ENCODE assay signal across 8 cellular contexts in the genomic region with DNA sequence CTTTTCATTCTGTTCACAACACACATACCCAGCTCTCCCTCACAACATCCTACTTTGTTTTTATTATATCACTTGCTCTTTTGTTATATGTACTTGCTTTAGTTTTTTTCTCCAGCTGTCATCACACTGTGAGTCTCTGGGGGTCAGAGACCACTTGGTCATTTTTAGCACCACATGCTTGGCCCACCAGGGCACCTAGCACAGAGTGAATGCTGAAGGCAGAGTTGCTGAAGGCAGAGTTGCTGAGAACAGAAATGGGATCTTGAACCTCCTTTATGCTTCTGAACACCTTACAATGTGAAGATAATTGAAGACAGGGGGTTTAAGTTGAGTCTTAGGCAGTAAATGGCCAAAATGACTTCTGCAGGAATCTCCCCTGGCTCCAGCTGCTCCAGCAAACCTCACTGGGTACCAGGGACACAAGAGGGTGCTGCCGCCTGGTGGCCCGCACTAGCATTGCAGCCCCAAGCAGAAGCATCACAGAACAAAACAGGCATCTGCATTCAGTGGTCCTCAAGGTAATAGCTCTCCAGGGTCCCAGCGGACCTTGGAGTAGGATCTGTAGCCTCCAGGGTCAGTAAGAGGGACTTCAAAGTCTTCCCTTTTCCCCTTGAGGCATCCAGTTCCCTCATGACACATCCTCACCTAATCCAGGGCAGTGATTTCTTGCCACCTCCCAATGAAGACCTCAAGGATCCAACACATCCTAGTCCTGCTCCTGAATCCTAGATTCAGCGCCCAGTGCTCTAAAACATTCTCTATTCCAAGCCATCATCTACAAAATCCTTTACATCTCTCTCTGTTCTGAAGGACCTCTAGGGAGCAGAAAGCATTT.
DNase-seq lines count a peak whose midpoint lies in the region; ATAC-seq and TF ChIP-seq lines count a peak whose summit lies in the region.

No MANE protein-coding gene starts in this region.

- H3K4me1 ChIP-seq in uterus = no peaks in the 10 kb centered on the region

- no peaks in the 10 kb centered on the region for H3K27me3 ChIP-seq in uterus

- intact Hi-C loops in uterus (cut with DNase I; ENCODE audit: low total_unique reads) = no loop called here

- peak; percentile 24 to 30 for DNase-seq in activated T-cell treated with anti-CD3 and anti-CD28 coated beads, Interleukin-2, amount 50 U/mL, for 48 hours
- no peak for DNase-seq in activated T-cell treated with anti-CD3 and anti-CD28 coated beads, Interleukin-2, amount 50 U/mL, for 4 hours
- DNase-seq in LNCaP clone FGC (ENCODE audit: low read depth) (no peak), chondrocyte (ENCODE audit: low spot score) (peak; percentile 48), uterus (no peak), occipital lobe (lab: John Stamatoyannopoulos, UW) (no peak), DMS153 (lab: John Stamatoyannopoulos, UW) (no peak)
- peak; percentile 43 for DNase-seq in stimulated activated CD8-positive, alpha-beta memory T cell treated with anti-CD3 and anti-CD28 coated beads, Interleukin-4, amount 100 ng/mL, for 48 hours

- no peak for TF ChIP-seq POLR2A in uterus (IDR thresholded peaks at IDR 0.05)

- TF ChIP-seq CTCF in LNCaP clone FGC (IDR thresholded peaks at IDR 0.05; ENCODE audit: control insufficient read depth, extremely low read depth, insufficient read depth) = peak; percentile 96
- TF ChIP-seq CTCF in chondrocyte (IDR thresholded peaks at IDR 0.05) = peak; percentile 45
- TF ChIP-seq CTCF in uterus (IDR thresholded peaks at IDR 0.05) = no peak

- H3K9me3 ChIP-seq in uterus = no peaks in the 10 kb centered on the region

- no peaks in the 10 kb centered on the region for H3K36me3 ChIP-seq in uterus

- no peaks in the 10 kb centered on the region for H3K4me1 Mint-ChIP-seq in activated T-cell treated with anti-CD3 and anti-CD28 coated beads, Interleukin-2, amount 50 U/mL, for 4 hours (ENCODE audit: low read depth)
- H3K4me1 Mint-ChIP-seq in chondrocyte (ENCODE audit: low read depth) = no peaks in the 10 kb centered on the region

- H3K4me3 ChIP-seq in LNCaP clone FGC (ENCODE audit: low read depth, low read length) = no peak overlapping the region
- no peak overlapping the region for H3K4me3 ChIP-seq in uterus

- no peak overlapping the region for H3K27ac ChIP-seq in uterus

- H3K9me3 Mint-ChIP-seq in activated T-cell treated with anti-CD3 and anti-CD28 coated beads, Interleukin-2, amount 50 U/mL, for 4 hours = peaks cover 9% of the 10 kb centered on the region
- peaks cover 57% of the 10 kb centered on the region for H3K9me3 Mint-ChIP-seq in chondrocyte (ENCODE audit: low read depth)

- H3K27me3 Mint-ChIP-seq in activated T-cell treated with anti-CD3 and anti-CD28 coated beads, Interleukin-2, amount 50 U/mL, for 4 hours (ENCODE audit: low read depth) = no peaks in the 10 kb centered on the region
- no peaks in the 10 kb centered on the region for H3K27me3 Mint-ChIP-seq in chondrocyte (ENCODE audit: low read depth)

- H3K4me3 Mint-ChIP-seq in activated T-cell treated with anti-CD3 and anti-CD28 coated beads, Interleukin-2, amount 50 U/mL, for 4 hours = no peak overlapping the region
- H3K4me3 Mint-ChIP-seq in chondrocyte (ENCODE audit: unreplicated experiment) = no peak overlapping the region

- no peaks in the 10 kb centered on the region for H3K36me3 Mint-ChIP-seq in activated T-cell treated with anti-CD3 and anti-CD28 coated beads, Interleukin-2, amount 50 U/mL, for 4 hours (ENCODE audit: insufficient read depth)
- H3K36me3 Mint-ChIP-seq in chondrocyte (ENCODE audit: low read depth) = no peaks in the 10 kb centered on the region

- ATAC-seq in activated T-cell treated with anti-CD3 and anti-CD28 coated beads, Interleukin-2, amount 50 U/mL, for 4 hours = no peak

- peak overlapping the region; percentile 9 for H3K27ac Mint-ChIP-seq in chondrocyte (ENCODE audit: unreplicated experiment)

Comparison
In these comparisons a context has a peak if more than half of its experiments do, and no peak if none do; other contexts are left out.
1. DNase-seq: peak in activated T-cell treated with anti-CD3 and anti-CD28 coated beads, Interleukin-2, amount 50 U/mL, for 48 hours (2 of 2), chondrocyte (single experiment) and stimulated activated CD8-positive, alpha-beta memory T cell treated with anti-CD3 and anti-CD28 coated beads, Interleukin-4, amount 100 ng/mL, for 48 hours (single experiment); none in activated T-cell treated with anti-CD3 and anti-CD28 coated beads, Interleukin-2, amount 50 U/mL, for 4 hours (single experiment), LNCaP clone FGC (single experiment), uterus (0 of 2), occipital lobe (single experiment) and DMS153 (single experiment).
2. CTCF ChIP-seq: peak in LNCaP clone FGC (single experiment) and chondrocyte (single experiment); none in uterus (0 of 4).